In the genomic region with DNA sequence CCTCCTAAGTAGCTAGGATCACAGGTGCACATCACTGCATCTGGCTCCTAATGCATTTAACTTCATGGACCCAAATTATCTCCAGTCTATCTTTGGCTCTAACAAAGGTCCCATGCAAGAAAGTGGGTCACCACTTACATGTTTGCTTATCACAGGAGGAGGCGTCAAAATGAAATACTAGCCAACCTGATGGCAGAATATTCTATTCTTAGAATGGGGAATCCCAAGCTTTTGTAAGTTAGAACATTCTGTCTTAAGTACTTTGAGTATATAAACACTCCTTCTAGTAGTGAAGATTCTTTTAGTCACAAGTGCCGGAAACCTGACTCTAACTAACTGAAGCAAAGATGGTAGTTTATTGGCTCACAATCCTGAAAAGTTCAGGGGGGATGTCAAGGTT, we compare ENCODE assay signal across 14 cellular contexts.
"Had no signal": no experiment of that assay in that cellular context is flagged by ENCODE, and none has a peak within 500 bp of the region (broad histone marks: within the 10 kb centered on the region; RNA-seq: fewer than 3 reads in every experiment).

No MANE protein-coding gene starts in this region.

- H3K27ac ChIP-seq: neutrophil, SJCRH30, tibial nerve had no signal

- ATAC-seq: activated CD4-positive, CD25-positive, alpha-beta regulatory T cell treated with anti-CD3 and anti-CD28 coated beads, Interleukin-2, amount 50 U/mL, for 24 hours; esophagus mucosa had no signal

- H3K4me1 ChIP-seq: SJCRH30 had no signal

- DNase-seq: activated naive CD4-positive, alpha-beta T cell treated with anti-CD3 and anti-CD28 coated beads, Interleukin-2, amount 10 ng/mL, durations not matched to agents 7 days and 5 days; amniotic stem cell; foreskin fibroblast; head of caudate nucleus; islet precursor cell; midbrain; SJCRH30; stimulated activated CD4-positive, alpha-beta T cell treated with anti-CD3 and anti-CD28 coated beads, Interleukin-15, amount 100 ng/mL, for 24 hours; stimulated activated CD4-positive, alpha-beta T cell treated with anti-CD3 and anti-CD28 coated beads, Interleukin-4, amount 100 ng/mL, for 4 hours; stomach had no signal

- H3K27me3 ChIP-seq: neutrophil, SJCRH30, stomach, tibial nerve had no signal

- H3K4me3 ChIP-seq: SJCRH30, stomach, tibial nerve had no signal

- H3K36me3 ChIP-seq: neutrophil, SJCRH30, stomach had no signal

- H3K9me3 ChIP-seq: neutrophil, SJCRH30, tibial nerve had no signal
